11 cellular contexts compared by ENCODE assay signal in the genomic region with DNA sequence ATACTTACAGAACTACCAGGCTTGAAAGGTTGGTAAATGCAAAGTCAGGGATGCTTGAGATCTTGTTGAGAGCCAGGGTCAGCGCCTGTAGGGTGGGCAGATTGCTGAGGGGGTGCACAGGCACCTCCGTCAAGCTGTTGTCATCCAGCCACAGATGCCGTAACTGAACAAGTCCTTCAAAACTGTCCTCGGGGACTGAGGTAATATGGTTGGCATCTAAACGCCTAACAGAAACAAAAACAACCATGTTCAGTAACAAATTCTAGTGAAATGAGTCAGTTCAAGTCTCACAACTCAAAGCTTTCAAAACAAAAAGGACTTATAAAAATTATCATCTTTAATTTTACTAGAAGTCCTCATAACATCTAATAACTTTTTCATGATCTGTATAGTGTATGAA. TPM values are rescaled to one million over a fixed set of nuclear protein-coding genes. Genes with fewer than 3 reads are reported as not detected.
DNase-seq lines count a peak whose midpoint lies in the region; ATAC-seq and TF ChIP-seq lines count a peak whose summit lies in the region.
"Had no signal": no experiment of that assay in that cellular context is flagged by ENCODE, and none has a peak within 500 bp of the region (broad histone marks: within the 10 kb centered on the region; RNA-seq: fewer than 3 reads in every experiment).

No MANE protein-coding gene starts in this region.

- no peaks in the 10 kb centered on the region for H3K27me3 ChIP-seq in dorsolateral prefrontal cortex

- TF ChIP-seq CTCF in WTC11 (IDR thresholded peaks at IDR 0.05), result no peak
- TF ChIP-seq CTCF in glutamatergic neuron (IDR thresholded peaks at IDR 0.05; ENCODE audit: partially characterized antibody, unreplicated experiment), result no peak
- TF ChIP-seq CTCF in dorsolateral prefrontal cortex (IDR thresholded peaks at IDR 0.05 in 54 of 56, conservative IDR thresholded peaks at IDR 0.05 in 2 of 56; ENCODE audit: low read depth in 1 of 56, partially characterized antibody in 56 of 56), result no peak

- no peak overlapping the region for H3K27ac ChIP-seq in dorsolateral prefrontal cortex
- H3K27ac ChIP-seq in caudate nucleus (ENCODE audit: low read depth, low read length), result no peak overlapping the region

- H3K27ac Mint-ChIP-seq in WTC11, result 0 out of 2 replicates have a peak overlapping the region, but pooled peaks have one; percentile 18
- peak overlapping the region; percentile 88 for H3K27ac Mint-ChIP-seq in glutamatergic neuron (ENCODE audit: unreplicated experiment)
- H3K27ac Mint-ChIP-seq in stimulated activated effector memory CD8-positive, alpha-beta T cell treated with anti-CD3 and anti-CD28 coated beads, Interleukin-12 subunit alpha, Interleukin-12 subunit beta, amount 100 ng/mL, for 72 hours, result no peak overlapping the region

- CTCF ChIA-PET in WTC11 (lab: Charles Lee), result interaction anchor here (1.6 kb wide), 1 partner anchor 101 kb away, joined by 5 read pairs; no protein-coding TSS in a partner anchor

- DNase-seq in WTC11 (ENCODE audit: low spot score) (no peak), glutamatergic neuron (peak; percentile 66), dorsolateral prefrontal cortex (no peak), caudate nucleus (lab: John Stamatoyannopoulos, UW) (no peak), GM19240 (ENCODE audit: insufficient read length, low spot score) (no peak)
- DNase-seq in stimulated activated effector memory CD8-positive, alpha-beta T cell treated with anti-CD3 and anti-CD28 coated beads, Interleukin-12 subunit alpha, Interleukin-12 subunit beta, amount 100 ng/mL, for 72 hours (ENCODE audit: low spot score in 2 of 2), result no peak
- DNase-seq in stimulated activated CD4-positive, alpha-beta T cell treated with anti-CD3 and anti-CD28 coated beads, Interleukin-4, amount 100 ng/mL, for 4 hours, result no peak
- DNase-seq: activated effector memory CD4-positive, alpha-beta T cell treated with Interleukin-2 at 50 U/mL for 16 hours; NCI-H2081 treated with DMSO at 0.1 percent for 48 hours had no signal

- H3K4me3 ChIP-seq in dorsolateral prefrontal cortex, result no peak overlapping the region

- POLR2A ChIA-PET in WTC11 (lab: Charles Lee), result no interaction called here

- no peaks in the 10 kb centered on the region for H3K9me3 Mint-ChIP-seq in WTC11
- peaks cover 7% of the 10 kb centered on the region for H3K9me3 Mint-ChIP-seq in glutamatergic neuron (ENCODE audit: unreplicated experiment)
- no peaks in the 10 kb centered on the region for H3K9me3 Mint-ChIP-seq in stimulated activated effector memory CD8-positive, alpha-beta T cell treated with anti-CD3 and anti-CD28 coated beads, Interleukin-12 subunit alpha, Interleukin-12 subunit beta, amount 100 ng/mL, for 72 hours

- peak; percentile 38 for ATAC-seq in GM18867 (IDR thresholded peaks at IDR 0.05; ENCODE audit: unreplicated experiment)
- no peak for ATAC-seq in WTC11
- peak; percentile 22 for ATAC-seq in stimulated activated effector memory CD8-positive, alpha-beta T cell treated with anti-CD3 and anti-CD28 coated beads, Interleukin-12 subunit alpha, Interleukin-12 subunit beta, amount 100 ng/mL, for 72 hours

- H3K36me3 Mint-ChIP-seq in WTC11 (peaks cover 32% of the 10 kb centered on the region), glutamatergic neuron (ENCODE audit: unreplicated experiment) (no peaks in the 10 kb centered on the region)
- no peaks in the 10 kb centered on the region for H3K36me3 Mint-ChIP-seq in stimulated activated effector memory CD8-positive, alpha-beta T cell treated with anti-CD3 and anti-CD28 coated beads, Interleukin-12 subunit alpha, Interleukin-12 subunit beta, amount 100 ng/mL, for 72 hours

- H3K4me1 Mint-ChIP-seq in WTC11 (peaks cover 36% of the 10 kb centered on the region), glutamatergic neuron (ENCODE audit: low read depth, unreplicated experiment) (peaks cover 64% of the 10 kb centered on the region)
- H3K4me1 Mint-ChIP-seq in stimulated activated effector memory CD8-positive, alpha-beta T cell treated with anti-CD3 and anti-CD28 coated beads, Interleukin-12 subunit alpha, Interleukin-12 subunit beta, amount 100 ng/mL, for 72 hours, result peaks cover 6% of the 10 kb centered on the region

- H3K27me3 Mint-ChIP-seq in WTC11 (ENCODE audit: low read depth) (no peaks in the 10 kb centered on the region), glutamatergic neuron (ENCODE audit: unreplicated experiment) (no peaks in the 10 kb centered on the region)
- H3K27me3 Mint-ChIP-seq: progenitor cell of endocrine pancreas had no signal

- intact Hi-C loops in dorsolateral prefrontal cortex (cut with DNase I), result no loop called here

- no peak overlapping the region for H3K4me3 Mint-ChIP-seq in WTC11
- H3K4me3 Mint-ChIP-seq in glutamatergic neuron (ENCODE audit: unreplicated experiment), result peak overlapping the region; percentile 53
- no peak overlapping the region for H3K4me3 Mint-ChIP-seq in stimulated activated effector memory CD8-positive, alpha-beta T cell treated with anti-CD3 and anti-CD28 coated beads, Interleukin-12 subunit alpha, Interleukin-12 subunit beta, amount 100 ng/mL, for 72 hours

TF ChIP-seq in WTC11, 78 proteins besides CTCF, POLR2A, EP300 and RAD21 (continues in another document):
- TF ChIP-seq, protein P1, sequence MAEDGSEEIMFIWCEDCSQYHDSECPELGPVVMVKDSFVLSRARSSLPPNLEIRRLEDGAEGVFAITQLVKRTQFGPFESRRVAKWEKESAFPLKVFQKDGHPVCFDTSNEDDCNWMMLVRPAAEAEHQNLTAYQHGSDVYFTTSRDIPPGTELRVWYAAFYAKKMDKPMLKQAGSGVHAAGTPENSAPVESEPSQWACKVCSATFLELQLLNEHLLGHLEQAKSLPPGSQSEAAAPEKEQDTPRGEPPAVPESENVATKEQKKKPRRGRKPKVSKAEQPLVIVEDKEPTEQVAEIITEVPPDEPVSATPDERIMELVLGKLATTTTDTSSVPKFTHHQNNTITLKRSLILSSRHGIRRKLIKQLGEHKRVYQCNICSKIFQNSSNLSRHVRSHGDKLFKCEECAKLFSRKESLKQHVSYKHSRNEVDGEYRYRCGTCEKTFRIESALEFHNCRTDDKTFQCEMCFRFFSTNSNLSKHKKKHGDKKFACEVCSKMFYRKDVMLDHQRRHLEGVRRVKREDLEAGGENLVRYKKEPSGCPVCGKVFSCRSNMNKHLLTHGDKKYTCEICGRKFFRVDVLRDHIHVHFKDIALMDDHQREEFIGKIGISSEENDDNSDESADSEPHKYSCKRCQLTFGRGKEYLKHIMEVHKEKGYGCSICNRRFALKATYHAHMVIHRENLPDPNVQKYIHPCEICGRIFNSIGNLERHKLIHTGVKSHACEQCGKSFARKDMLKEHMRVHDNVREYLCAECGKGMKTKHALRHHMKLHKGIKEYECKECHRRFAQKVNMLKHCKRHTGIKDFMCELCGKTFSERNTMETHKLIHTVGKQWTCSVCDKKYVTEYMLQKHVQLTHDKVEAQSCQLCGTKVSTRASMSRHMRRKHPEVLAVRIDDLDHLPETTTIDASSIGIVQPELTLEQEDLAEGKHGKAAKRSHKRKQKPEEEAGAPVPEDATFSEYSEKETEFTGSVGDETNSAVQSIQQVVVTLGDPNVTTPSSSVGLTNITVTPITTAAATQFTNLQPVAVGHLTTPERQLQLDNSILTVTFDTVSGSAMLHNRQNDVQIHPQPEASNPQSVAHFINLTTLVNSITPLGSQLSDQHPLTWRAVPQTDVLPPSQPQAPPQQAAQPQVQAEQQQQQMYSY (CRISPR knock-in tag; IDR thresholded peaks at IDR 0.05), result no peak
- no peak for TF ChIP-seq HMGXB4 (CRISPR knock-in tag; IDR thresholded peaks at IDR 0.05)
- no peak for TF ChIP-seq HMGA2 (CRISPR knock-in tag; IDR thresholded peaks at IDR 0.05)
- no peak for TF ChIP-seq JUN (CRISPR knock-in tag; IDR thresholded peaks at IDR 0.05)
- TF ChIP-seq IRF1 (CRISPR knock-in tag; IDR thresholded peaks at IDR 0.05), result no peak
- no peak for TF ChIP-seq MYBL2 (CRISPR knock-in tag; IDR thresholded peaks at IDR 0.05)

RNA-seq across cellular contexts. Expression of gene CCDC34, which starts 22.2 kb away (rescaled TPM):
- total RNA-seq in WTC11 (2021) (18.9 to 23.7 TPM (median 22.8 TPM) in 3 replicates), glutamatergic neuron (ENCODE audit: unreplicated experiment) (3.5 TPM), dorsolateral prefrontal cortex (10 to 100 TPM in 108 of 120 experiments, 1 to 10 TPM in 12; 3.1 to 23.2 (median 14.1) TPM)
